In the genomic region with DNA sequence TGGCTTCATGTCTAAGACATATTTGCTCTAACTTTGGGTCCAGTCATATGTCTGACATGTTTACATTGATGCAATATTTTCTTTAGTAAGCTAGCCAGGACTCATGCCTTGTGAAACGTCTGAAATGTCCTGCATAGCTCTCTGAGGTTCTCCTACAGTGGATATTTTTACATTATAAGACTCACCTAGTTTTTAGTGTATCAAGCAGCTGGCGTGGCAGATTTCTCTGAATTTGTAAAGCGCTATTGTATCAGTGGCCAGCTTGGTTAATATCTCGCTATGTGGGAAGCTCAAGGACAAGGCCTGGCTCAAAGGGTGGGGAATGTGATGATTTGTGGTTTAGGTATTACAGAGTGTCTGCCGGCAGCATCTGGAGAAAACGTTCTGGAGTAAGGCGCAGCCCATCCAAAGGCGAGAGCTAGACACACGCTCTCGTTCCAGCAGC, we compare ENCODE assay signal across 20 cellular contexts.
A peak's percentile ranks its signal among the peaks of the same experiment; 100 is the strongest.
DNase-seq lines count a peak whose midpoint lies in the region; ATAC-seq and TF ChIP-seq lines count a peak whose summit lies in the region.
"Had no signal": no experiment of that assay in that cellular context is flagged by ENCODE, and none has a peak within 500 bp of the region (broad histone marks: within the 10 kb centered on the region; RNA-seq: fewer than 3 reads in every experiment).

No MANE protein-coding gene starts in this region.

- peaks cover 19% of the 10 kb centered on the region for H3K4me1 ChIP-seq in stomach smooth muscle (ENCODE audit: control insufficient read depth, insufficient read depth, low read length)
- H3K4me1 ChIP-seq: upper lobe of right lung had no signal

- TF ChIP-seq POLR2A in erythroblast (IDR thresholded peaks at IDR 0.05; ENCODE audit: low read length): no peak

- ATAC-seq in Right ventricle myocardium inferior (peak; percentile 33), left ventricle myocardium superior (peak; percentile 57)
- ATAC-seq: naive thymus-derived CD8-positive, alpha-beta T cell; stimulated activated naive B cell treated with anti-CD40 and anti-IgM and Interleukin-4, amounts not matched to agents 10 μg/mL and 1 μg/mL and 100 μg/mL, for 72 hours; upper lobe of right lung had no signal

- H3K36me3 ChIP-seq in brain microvascular endothelial cell (replicated peaks) (no peaks in the 10 kb centered on the region), stomach smooth muscle (ENCODE audit: control insufficient read depth in 2 of 2, insufficient read depth in 2 of 2, low read length in 2 of 2) (no peaks in the 10 kb centered on the region)
- H3K36me3 ChIP-seq: upper lobe of right lung had no signal

- H3K9me3 ChIP-seq in stomach smooth muscle (ENCODE audit: control insufficient read depth in 2 of 2, low read length in 2 of 2): no peaks in the 10 kb centered on the region
- H3K9me3 ChIP-seq: upper lobe of right lung had no signal

- H3K4me3 ChIP-seq in brain microvascular endothelial cell (ENCODE audit: low read depth, low read length): no peak overlapping the region
- H3K4me3 ChIP-seq in stomach smooth muscle (ENCODE audit: low read length in 2 of 2): no peak overlapping the region
- H3K4me3 ChIP-seq: upper lobe of right lung had no signal

- H3K27ac ChIP-seq in brain microvascular endothelial cell (peak overlapping the region; percentile 83), stomach smooth muscle (ENCODE audit: low read length) (peak overlapping the region; percentile 56)
- H3K27ac ChIP-seq: C4-2B, upper lobe of right lung had no signal

- H3K27me3 ChIP-seq in brain microvascular endothelial cell (replicated peaks) (no peaks in the 10 kb centered on the region), stomach smooth muscle (ENCODE audit: control insufficient read depth in 1 of 2, insufficient read depth in 2 of 2, low read length in 2 of 2) (no peaks in the 10 kb centered on the region)
- H3K27me3 ChIP-seq: upper lobe of right lung had no signal

- peak overlapping the region in 1 of 2 donors; percentile 13 for H3K9ac ChIP-seq in stomach smooth muscle (ENCODE audit: low read length in 2 of 2)

- intact Hi-C loops in Right ventricle myocardium inferior (cut with DNase I) (no loop called here), cardiac septum (cut with DNase I) (no loop called here), left ventricle myocardium superior (cut with micrococcal nuclease) (no loop called here)

- TF ChIP-seq CTCF in brain microvascular endothelial cell (IDR thresholded peaks at IDR 0.05; ENCODE audit: low read depth, low read length, missing control alignments): no peak

- no peak for DNase-seq in Right ventricle myocardium inferior (ENCODE audit: missing footprints)
- no peak for DNase-seq in cardiac septum (ENCODE audit: low spot score)
- DNase-seq in brain microvascular endothelial cell: peak; percentile 88
- DNase-seq in left ventricle myocardium superior: no peak
- DNase-seq in activated gamma-delta T cell (lab: John Stamatoyannopoulos, UW): no peak
- no peak for DNase-seq in activated CD4-positive, CD25-positive, alpha-beta regulatory T cell treated with anti-CD3 and anti-CD28 coated beads, Interleukin-2, amount 50 U/mL, for 72 hours
- no peak for DNase-seq in erythroblast (lab: John Stamatoyannopoulos, UW)
- DNase-seq: 8988T; activated CD4-positive, alpha-beta T cell treated with anti-CD3 and anti-CD28 coated beads, Interleukin-2, amount 50 U/mL, for 1 hour; activated naive CD4-positive, alpha-beta T cell treated with anti-CD3 and anti-CD28 coated beads, Interleukin-2, amount 50 U/mL, for 16 hours; endodermal cell; H9; naive thymus-derived CD8-positive, alpha-beta T cell; NCI-H1436; NCI-H2171 treated with DMSO at 0.1 percent for 48 hours; stimulated activated CD4-positive, alpha-beta T cell treated with anti-CD3 and anti-CD28 coated beads, Interleukin-12 subunit alpha, Interleukin-12 subunit beta, amount 100 ng/mL, for 4 hours; stimulated activated naive B cell treated with anti-CD40 and anti-IgM and Interleukin-4, amounts not matched to agents 10 μg/mL and 1 μg/mL and 100 μg/mL, for 72 hours; upper lobe of right lung had no signal

- in situ Hi-C loops in brain microvascular endothelial cell (cut with HindIII; ENCODE audit: low pct_ligation_motif_present, low sequenced_read_pairs): no loop called here
